Comparison of ENCODE assay signal across 8 cellular contexts in genomic region chr11:118930152-118930712, GRCh38. TPM values are rescaled to one million over a fixed set of nuclear protein-coding genes. Genes with fewer than 3 reads are reported as not detected.
A peak's percentile ranks its signal among the peaks of the same experiment; 100 is the strongest.
DNase-seq lines count a peak whose midpoint lies in the region; ATAC-seq and TF ChIP-seq lines count a peak whose summit lies in the region.

No MANE protein-coding gene starts in this region.

- H3K18ac ChIP-seq in trophoblast cell (ENCODE audit: low read length) = peak overlapping the region; percentile 73

- peak overlapping the region; percentile 71 for H4K12ac ChIP-seq in trophoblast cell (ENCODE audit: low read depth, low read length)

- peak overlapping the region; percentile 92 for H2BK5ac ChIP-seq in trophoblast cell (ENCODE audit: low read depth, low read length, poor library complexity)

- DNase-seq in EL = peak; percentile 78
- DNase-seq in MV-4-11 (lab: John Stamatoyannopoulos, UW) = peak; percentile 54
- peak; percentile 78 for DNase-seq in SKM-1 (lab: John Stamatoyannopoulos, UW; ENCODE audit: unreplicated experiment)
- DNase-seq in activated naive CD8-positive, alpha-beta T cell treated with anti-CD3 and anti-CD28 coated beads for 36 hours = peak; percentile 87
- peak; percentile 81 for DNase-seq in left cardiac atrium
- peak; percentile 98 to 99 for DNase-seq in trophoblast cell
- no peak for DNase-seq in type B pancreatic cell (ENCODE audit: extremely low spot score, unreplicated experiment)

- peaks cover 19% of the 10 kb centered on the region for H3K79me1 ChIP-seq in trophoblast cell (ENCODE audit: low read length)

- H3K4me1 ChIP-seq in trophoblast cell (ENCODE audit: control insufficient read depth in 1 of 2, insufficient read depth in 2 of 2, low read length in 2 of 2) = peaks cover 0 to 10% of the 10 kb centered on the region in 2 experiments

- H4K91ac ChIP-seq in trophoblast cell (ENCODE audit: low read depth, low read length) = peak overlapping the region; percentile 89

- H3K9me3 ChIP-seq in trophoblast cell (ENCODE audit: insufficient read depth, low read depth, low read length) = peaks cover 2% of the 10 kb centered on the region

- H3K4ac ChIP-seq in trophoblast cell (ENCODE audit: low read depth, low read length) = peak overlapping the region; percentile 29

- H2AK5ac ChIP-seq in trophoblast cell (ENCODE audit: low read length) = peak overlapping the region; percentile 26

- H3K9ac ChIP-seq in trophoblast cell (ENCODE audit: low read length) = peak overlapping the region; percentile 56

- peaks cover 7% of the 10 kb centered on the region for H3K79me2 ChIP-seq in trophoblast cell (ENCODE audit: control insufficient read depth, insufficient read depth, low read length, poor library complexity)

- intact Hi-C loops in left cardiac atrium (cut with DNase I) = loop anchor here in 1 of 2 donors (1.0 to 5.0 kb wide), 3 partner anchors 23 to 239 kb away; no protein-coding TSS in a partner anchor

- peak overlapping the region; percentile 98 for H3K4me2 ChIP-seq in trophoblast cell (ENCODE audit: low read length)

- H2BK120ac ChIP-seq in trophoblast cell (ENCODE audit: insufficient read depth, low read length, poor library complexity) = peak overlapping the region; percentile 89

- peak; percentile 96 for TF ChIP-seq CTCF in type B pancreatic cell (conservative IDR thresholded peaks at IDR 0.05)

- H3K14ac ChIP-seq in trophoblast cell (ENCODE audit: low read length) = peak overlapping the region; percentile 69

- H3K9me3 Mint-ChIP-seq in activated naive CD8-positive, alpha-beta T cell treated with anti-CD3 and anti-CD28 coated beads for 36 hours = no peaks in the 10 kb centered on the region
- H3K9me3 Mint-ChIP-seq in type B pancreatic cell = no peaks in the 10 kb centered on the region

- no peaks in the 10 kb centered on the region for H3K27me3 Mint-ChIP-seq in activated naive CD8-positive, alpha-beta T cell treated with anti-CD3 and anti-CD28 coated beads for 36 hours
- no peaks in the 10 kb centered on the region for H3K27me3 Mint-ChIP-seq in type B pancreatic cell

- peak; percentile 21 to 32 for ATAC-seq in left cardiac atrium
- no peak for ATAC-seq in HG03342 (IDR thresholded peaks at IDR 0.05; ENCODE audit: unreplicated experiment)

- H3K27ac Mint-ChIP-seq in activated naive CD8-positive, alpha-beta T cell treated with anti-CD3 and anti-CD28 coated beads for 36 hours = peak overlapping the region; percentile 97
- H3K27ac Mint-ChIP-seq in type B pancreatic cell = peak overlapping the region; percentile 97

- no peak overlapping the region for H3K23ac ChIP-seq in trophoblast cell (ENCODE audit: low read length)

- peak overlapping the region; percentile 90 for H3K27ac ChIP-seq in trophoblast cell (ENCODE audit: low read depth, low read length)

- H2BK12ac ChIP-seq in trophoblast cell (ENCODE audit: low read length) = peak overlapping the region; percentile 63

- H3K4me3 Mint-ChIP-seq in activated naive CD8-positive, alpha-beta T cell treated with anti-CD3 and anti-CD28 coated beads for 36 hours = peak overlapping the region; percentile 91
- H3K4me3 Mint-ChIP-seq in type B pancreatic cell = peak overlapping the region; percentile 98

- H3K27me3 ChIP-seq in trophoblast cell (ENCODE audit: insufficient read depth, low read length) = no peaks in the 10 kb centered on the region

- H3K36me3 ChIP-seq in trophoblast cell (ENCODE audit: control insufficient read depth in 1 of 2, insufficient read depth in 2 of 2, low read length in 2 of 2) = no peaks in the 10 kb centered on the region

- H3K4me1 Mint-ChIP-seq in activated naive CD8-positive, alpha-beta T cell treated with anti-CD3 and anti-CD28 coated beads for 36 hours = peaks cover 42% of the 10 kb centered on the region
- H3K4me1 Mint-ChIP-seq in type B pancreatic cell (ENCODE audit: unreplicated experiment) = peaks cover 32% of the 10 kb centered on the region

- peak overlapping the region; percentile 80 for H4K8ac ChIP-seq in trophoblast cell (ENCODE audit: low read depth, low read length)

- WGBS in trophoblast cell (ENCODE audit: extremely low coverage, insufficient coverage, insufficient read length) = no CpG with 5 or more reads among the region's 18 CpGs

- peak overlapping the region; percentile 38 for H2AFZ ChIP-seq in trophoblast cell (ENCODE audit: insufficient read depth, low read length, poor library complexity)

- no peaks in the 10 kb centered on the region for H3K36me3 Mint-ChIP-seq in activated naive CD8-positive, alpha-beta T cell treated with anti-CD3 and anti-CD28 coated beads for 36 hours
- no peaks in the 10 kb centered on the region for H3K36me3 Mint-ChIP-seq in type B pancreatic cell

- peak overlapping the region; percentile 70 for H3K4me3 ChIP-seq in trophoblast cell (ENCODE audit: low read depth, low read length)

RNA-seq across cellular contexts. Expression of gene BCL9L, which starts 4.5 kb away (rescaled TPM):
- 10 to 100 TPM; 34.9 to 38.8 TPM for total RNA-seq in activated naive CD8-positive, alpha-beta T cell treated with anti-CD3 and anti-CD28 coated beads for 36 hours
- total RNA-seq in left cardiac atrium (10 to 100 TPM; 39.8 to 41.3 TPM), type B pancreatic cell (ENCODE audit: low replicate concordance) (44.4 and 77.2 TPM in 2 replicates)
- 187 and 191 TPM in 2 replicates for polyA plus RNA-seq in trophoblast cell (2013)

RNA-seq across cellular contexts. Expression of gene UPK2, which starts 25.9 kb away (rescaled TPM):
- total RNA-seq in activated naive CD8-positive, alpha-beta T cell treated with anti-CD3 and anti-CD28 coated beads for 36 hours = under 1 TPM; 0.48 to 0.49 TPM
- total RNA-seq in left cardiac atrium = not detected
- polyA plus RNA-seq in trophoblast cell (2013) = 2.8 and 3.2 TPM in 2 replicates
- 26.8 and 30.1 TPM in 2 replicates for total RNA-seq in type B pancreatic cell (ENCODE audit: low replicate concordance)

RNA-seq across cellular contexts. Expression of gene FOXR1, which starts 41.3 kb away (rescaled TPM):
- total RNA-seq in activated naive CD8-positive, alpha-beta T cell treated with anti-CD3 and anti-CD28 coated beads for 36 hours = not detected
- total RNA-seq in left cardiac atrium (not detected), type B pancreatic cell (ENCODE audit: low replicate concordance) (not detected in 2 replicates)
- polyA plus RNA-seq in trophoblast cell (2013) = not detected in 2 replicates

RNA-seq across cellular contexts. Expression of gene CXCR5, which starts 46.5 kb away (rescaled TPM):
- total RNA-seq in activated naive CD8-positive, alpha-beta T cell treated with anti-CD3 and anti-CD28 coated beads for 36 hours = 1 to 10 TPM; 1.5 to 1.6 TPM
- total RNA-seq in left cardiac atrium (not detected), type B pancreatic cell (ENCODE audit: low replicate concordance) (not detected in 2 replicates)
- 0.03 and 0.06 TPM in 2 replicates for polyA plus RNA-seq in trophoblast cell (2013)

Comparison
In these comparisons a context has a peak if more than half of its experiments do, and no peak if none do; other contexts are left out.
1. RNA of gene UPK2, which starts 25.9 kb away (total RNA-seq): 26.8 to 30.1 TPM in type B pancreatic cell; 0.48 to 0.49 TPM in activated naive CD8-positive, alpha-beta T cell treated with anti-CD3 and anti-CD28 coated beads for 36 hours and not detected in left cardiac atrium; every median in the first group is over 10 times any median in the second.